In the genomic region with DNA sequence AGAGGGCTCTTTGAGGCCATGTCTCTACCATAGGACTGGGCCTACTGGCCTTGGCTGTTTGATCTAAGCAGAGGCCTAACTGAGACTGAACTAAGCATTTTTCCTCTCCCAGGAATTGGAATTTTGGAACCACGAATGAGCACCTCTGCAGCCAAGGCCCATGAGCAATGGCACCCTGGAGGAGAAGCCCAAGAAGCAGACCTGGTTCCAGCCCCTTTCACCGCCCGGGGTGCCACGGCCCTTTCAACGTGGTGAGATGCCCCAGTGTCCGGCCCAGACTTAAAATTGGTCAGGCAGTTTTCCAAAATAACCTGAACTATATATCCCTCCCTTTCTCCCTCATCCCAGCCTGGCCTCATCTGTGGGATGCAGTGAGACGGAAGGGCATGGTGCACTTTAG, we compare ENCODE assay signal across 19 cellular contexts.
"Had no signal": no experiment of that assay in that cellular context is flagged by ENCODE, and none has a peak within 500 bp of the region (broad histone marks: within the 10 kb centered on the region; RNA-seq: fewer than 3 reads in every experiment).

No MANE protein-coding gene starts in this region.

- ATAC-seq: activated CD8-positive, alpha-beta memory T cell treated with anti-CD3 and anti-CD28 coated beads, Interleukin-2, amount 10 ng/mL, durations not matched to agents 7 days and 5 days; activated naive CD4-positive, alpha-beta T cell treated with anti-CD3 and anti-CD28 coated beads, Interleukin-2, amount 50 U/mL, for 72 hours; activated T-cell treated with anti-CD3 and anti-CD28 coated beads, Interleukin-2, amount 50 U/mL, for 4 hours; body of pancreas had no signal

- H3K27ac Mint-ChIP-seq: activated CD4-positive, alpha-beta T cell treated with anti-CD3 and anti-CD28 coated beads, Interleukin-2, amount 10 ng/mL, durations not matched to agents 7 days and 5 days; activated CD8-positive, alpha-beta memory T cell treated with anti-CD3 and anti-CD28 coated beads, Interleukin-2, amount 10 ng/mL, durations not matched to agents 7 days and 5 days; T-helper 2 cell treated with Interferon-gamma antibody and Interleukin-4, amounts not matched to agents 5 μg/mL and 100 μg/mL, for 36 hours had no signal

- H3K27me3 ChIP-seq: body of pancreas, sigmoid colon, tibial nerve had no signal

- H3K9me3 ChIP-seq: body of pancreas, sigmoid colon, tibial nerve had no signal

- H3K27ac ChIP-seq: body of pancreas, coronary artery, sigmoid colon had no signal

- H3K27me3 Mint-ChIP-seq: activated CD4-positive, alpha-beta T cell treated with anti-CD3 and anti-CD28 coated beads, Interleukin-2, amount 10 ng/mL, durations not matched to agents 7 days and 5 days; activated CD8-positive, alpha-beta memory T cell treated with anti-CD3 and anti-CD28 coated beads, Interleukin-2, amount 10 ng/mL, durations not matched to agents 7 days and 5 days had no signal

- H3K4me3 ChIP-seq: body of pancreas, coronary artery, sigmoid colon, tibial nerve had no signal

- H3K4me3 Mint-ChIP-seq: activated CD4-positive, alpha-beta T cell treated with anti-CD3 and anti-CD28 coated beads, Interleukin-2, amount 10 ng/mL, durations not matched to agents 7 days and 5 days; activated CD8-positive, alpha-beta memory T cell treated with anti-CD3 and anti-CD28 coated beads, Interleukin-2, amount 10 ng/mL, durations not matched to agents 7 days and 5 days; activated T-cell treated with anti-CD3 and anti-CD28 coated beads, Interleukin-2, amount 50 U/mL, for 4 hours; T-helper 2 cell treated with Interferon-gamma antibody and Interleukin-4, amounts not matched to agents 5 μg/mL and 100 μg/mL, for 36 hours had no signal

- H3K9me3 Mint-ChIP-seq: activated CD4-positive, alpha-beta T cell treated with anti-CD3 and anti-CD28 coated beads, Interleukin-2, amount 10 ng/mL, durations not matched to agents 7 days and 5 days; activated naive CD4-positive, alpha-beta T cell treated with anti-CD3 and anti-CD28 coated beads, Interleukin-2, amount 50 U/mL, for 72 hours; activated T-cell treated with anti-CD3 and anti-CD28 coated beads, Interleukin-2, amount 50 U/mL, for 4 hours; T-helper 2 cell treated with Interferon-gamma antibody and Interleukin-4, amounts not matched to agents 5 μg/mL and 100 μg/mL, for 36 hours had no signal

- DNase-seq: activated CD4-positive, alpha-beta T cell treated with anti-CD3 and anti-CD28 coated beads, Interleukin-2, amount 10 ng/mL, durations not matched to agents 7 days and 5 days; activated CD8-positive, alpha-beta memory T cell treated with anti-CD3 and anti-CD28 coated beads, Interleukin-2, amount 10 ng/mL, durations not matched to agents 7 days and 5 days; activated gamma-delta T cell; activated T-cell treated with anti-CD3 and anti-CD28 coated beads, Interleukin-2, amount 50 U/mL, for 4 hours; amygdala; body of pancreas; central memory CD4-positive, alpha-beta T cell; effector CD4-positive, alpha-beta T cell; foreskin fibroblast; glutamatergic neuron; hypothalamus; sigmoid colon; stimulated activated CD4-positive, alpha-beta T cell treated with anti-CD3 and anti-CD28 coated beads, Interleukin-12 subunit alpha, Interleukin-12 subunit beta, amount 100 ng/mL, for 4 hours; stimulated activated CD4-positive, alpha-beta T cell treated with anti-CD3 and anti-CD28 coated beads, Interleukin-2, amount 100 ng/mL, for 24 hours; substantia nigra had no signal
